In the genomic region with DNA sequence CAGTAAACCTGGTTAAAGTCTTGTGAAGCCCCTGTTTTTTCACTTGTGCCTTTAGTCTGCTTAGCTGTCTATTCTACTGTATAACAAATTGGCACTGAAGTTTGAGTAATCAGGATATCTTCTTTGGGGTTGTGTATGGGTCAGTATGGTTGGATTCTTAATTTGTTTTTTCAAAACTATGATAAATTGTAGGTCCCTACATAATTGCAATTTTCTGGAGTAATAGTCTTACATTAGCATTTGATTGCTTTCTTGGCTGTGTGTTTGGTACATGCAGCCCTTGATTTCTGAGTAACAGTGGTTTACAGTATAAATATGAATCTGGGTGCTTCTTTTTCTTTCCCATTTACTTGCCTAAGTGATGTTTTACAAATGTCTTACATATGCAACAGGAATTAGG, we compare ENCODE assay signal across 12 cellular contexts.
DNase-seq lines count a peak whose midpoint lies in the region; FAIRE-seq and TF ChIP-seq lines count a peak whose summit lies in the region.
"Had no signal": no experiment of that assay in that cellular context is flagged by ENCODE, and none has a peak within 500 bp of the region (broad histone marks: within the 10 kb centered on the region; RNA-seq: fewer than 3 reads in every experiment).

No MANE protein-coding gene starts in this region.

- H3K4me3 ChIP-seq in dorsolateral prefrontal cortex, result no peak overlapping the region
- no peak overlapping the region for H3K4me3 ChIP-seq in CD4-positive, alpha-beta memory T cell (ENCODE audit: low read length in 2 of 2)

- H3K36me3 Mint-ChIP-seq in CD4-positive, alpha-beta memory T cell, result peaks cover 0 to 4% of the 10 kb centered on the region in 2 donors

- peak; percentile 42 for DNase-seq in NCI-H2171 treated with DMSO at 0.1 percent for 48 hours (lab: John Stamatoyannopoulos, UW)
- DNase-seq in NCI-H2171 (lab: John Stamatoyannopoulos, UW), result no peak
- no peak for DNase-seq in GM19239 (ENCODE audit: insufficient read length, low spot score)
- DNase-seq in dorsolateral prefrontal cortex, result no peak
- DNase-seq in substantia nigra (lab: John Stamatoyannopoulos, UW), result no peak
- DNase-seq in NCI-H1092 treated with DMSO at 0.1 percent for 48 hours (lab: John Stamatoyannopoulos, UW), result no peak
- DNase-seq in CD4-positive, alpha-beta memory T cell, result no peak
- DNase-seq: ACHN; CD4-positive, alpha-beta T cell; DND-41 had no signal

- H3K9me3 ChIP-seq in CD4-positive, alpha-beta memory T cell (ENCODE audit: control insufficient read depth in 1 of 2, low read length in 2 of 2), result no peaks in the 10 kb centered on the region

- H3K27ac ChIP-seq in dorsolateral prefrontal cortex (peak overlapping the region in 49 of 59 donors; percentile 0 to 87 (median 63)), substantia nigra (ENCODE audit: low read depth, low read length, poor library complexity, severe bottlenecking) (peak overlapping the region; percentile 14)
- H3K27ac ChIP-seq in CD4-positive, alpha-beta memory T cell (ENCODE audit: low read depth, low read length), result no peak overlapping the region

- no peak for TF ChIP-seq CTCF in dorsolateral prefrontal cortex (IDR thresholded peaks at IDR 0.05 in 54 of 56, conservative IDR thresholded peaks at IDR 0.05 in 2 of 56; ENCODE audit: low read depth in 1 of 56, partially characterized antibody in 56 of 56)

- H3K4me3 Mint-ChIP-seq in CD4-positive, alpha-beta memory T cell, result no peak overlapping the region
- H3K4me3 Mint-ChIP-seq: B cell; CD4-positive, alpha-beta T cell had no signal

- no peaks in the 10 kb centered on the region for H3K27me3 Mint-ChIP-seq in CD4-positive, alpha-beta memory T cell
- H3K27me3 Mint-ChIP-seq: B cell; CD4-positive, alpha-beta T cell had no signal

- peak; percentile 35 for FAIRE-seq in GM19239 (lab: Jason Lieb, UNC)
- FAIRE-seq: H54 had no signal

- H3K4me1 ChIP-seq in CD4-positive, alpha-beta memory T cell (ENCODE audit: insufficient read depth, low read length), result no peaks in the 10 kb centered on the region

- H3K27ac Mint-ChIP-seq in CD4-positive, alpha-beta memory T cell, result no peak overlapping the region
- H3K27ac Mint-ChIP-seq: B cell; CD4-positive, alpha-beta T cell had no signal

- no peaks in the 10 kb centered on the region for H3K9me3 Mint-ChIP-seq in CD4-positive, alpha-beta memory T cell
- H3K9me3 Mint-ChIP-seq: CD4-positive, alpha-beta T cell had no signal

- POLR2A ChIA-PET in CD4-positive, alpha-beta memory T cell (lab: Charles Lee; ENCODE audit: partially characterized antibody), result no interaction called here

- H3K36me3 ChIP-seq in CD4-positive, alpha-beta memory T cell (ENCODE audit: insufficient read depth, low read length), result no peaks in the 10 kb centered on the region

- intact Hi-C loops in dorsolateral prefrontal cortex (cut with DNase I), result no loop called here
- intact Hi-C loops in CD4-positive, alpha-beta memory T cell (cut with micrococcal nuclease), result no loop called here

- H3K27me3 ChIP-seq in dorsolateral prefrontal cortex, result no peaks in the 10 kb centered on the region
- H3K27me3 ChIP-seq in CD4-positive, alpha-beta memory T cell (ENCODE audit: insufficient read depth, low read length), result no peaks in the 10 kb centered on the region

- CTCF ChIA-PET in CD4-positive, alpha-beta memory T cell (lab: Charles Lee; ENCODE audit: partially characterized antibody), result no interaction called here

- H3K4me1 Mint-ChIP-seq in CD4-positive, alpha-beta memory T cell, result peaks cover 2 to 5% (median 4%) of the 10 kb centered on the region in 4 donors
